In the genomic region with DNA sequence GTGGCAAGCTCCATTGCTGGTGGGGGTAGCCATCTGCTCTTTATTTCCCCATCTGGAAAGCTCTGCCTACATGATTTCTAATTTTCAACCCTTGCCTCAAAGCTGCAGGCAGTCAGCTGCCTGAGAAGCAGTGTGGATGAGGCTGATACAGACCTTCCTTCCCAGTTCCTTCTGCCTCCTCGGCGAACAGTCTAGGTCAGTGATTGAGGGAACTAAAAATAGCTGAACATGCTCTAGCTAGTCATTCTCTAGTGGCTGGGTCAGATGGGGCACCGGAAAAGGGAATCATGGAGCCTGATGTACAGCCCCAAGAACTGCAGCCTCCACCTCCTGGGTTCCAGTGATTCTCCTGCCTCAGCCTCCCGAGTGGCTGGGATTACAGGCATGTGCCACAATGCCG, we compare ENCODE assay signal across 26 cellular contexts.
"Had no signal": no experiment of that assay in that cellular context is flagged by ENCODE, and none has a peak within 500 bp of the region (broad histone marks: within the 10 kb centered on the region; RNA-seq: fewer than 3 reads in every experiment).

No MANE protein-coding gene starts in this region.

- H3K27ac ChIP-seq: epithelial cell of prostate, lower lobe of right lung, parathyroid adenoma, suprapubic skin, thyroid gland, uterus had no signal

- H3K36me3 ChIP-seq: esophagus muscularis mucosa, lower lobe of right lung, suprapubic skin, thyroid gland, uterus had no signal

- H3K4me1 Mint-ChIP-seq: memory B cell; mesothelial cell of epicardium; naive B cell; nephron; stimulated activated effector memory CD8-positive, alpha-beta T cell treated with anti-CD3 and anti-CD28 coated beads, Interleukin-12 subunit alpha, Interleukin-12 subunit beta, amount 100 ng/mL, for 72 hours had no signal

- H3K27ac Mint-ChIP-seq: memory B cell; mesothelial cell of epicardium; naive B cell; nephron; stimulated activated effector memory CD8-positive, alpha-beta T cell treated with anti-CD3 and anti-CD28 coated beads, Interleukin-12 subunit alpha, Interleukin-12 subunit beta, amount 100 ng/mL, for 72 hours; type B pancreatic cell had no signal

- H3K36me3 Mint-ChIP-seq: memory B cell; mesothelial cell of epicardium; naive B cell; stimulated activated effector memory CD8-positive, alpha-beta T cell treated with anti-CD3 and anti-CD28 coated beads, Interleukin-12 subunit alpha, Interleukin-12 subunit beta, amount 100 ng/mL, for 72 hours; type B pancreatic cell had no signal

- H3K27me3 ChIP-seq: esophagus muscularis mucosa, suprapubic skin, thyroid gland, uterus had no signal

- H3K9ac ChIP-seq: parathyroid adenoma had no signal

- H3K4me3 ChIP-seq: esophagus muscularis mucosa, lower lobe of right lung, suprapubic skin, thyroid gland, uterus had no signal

- H3K4me3 Mint-ChIP-seq: memory B cell; mesothelial cell of epicardium; naive B cell; nephron; stimulated activated effector memory CD8-positive, alpha-beta T cell treated with anti-CD3 and anti-CD28 coated beads, Interleukin-12 subunit alpha, Interleukin-12 subunit beta, amount 100 ng/mL, for 72 hours; type B pancreatic cell had no signal

- H3K4me1 ChIP-seq: lower lobe of right lung, parathyroid adenoma, thyroid gland, uterus had no signal

- FAIRE-seq: endometrium, islet of Langerhans had no signal

- H2AFZ ChIP-seq: parathyroid adenoma had no signal

- H3K9me3 Mint-ChIP-seq: memory B cell; naive B cell; nephron; stimulated activated effector memory CD8-positive, alpha-beta T cell treated with anti-CD3 and anti-CD28 coated beads, Interleukin-12 subunit alpha, Interleukin-12 subunit beta, amount 100 ng/mL, for 72 hours had no signal

- DNase-seq: central memory CD4-positive, alpha-beta T cell; cortex of kidney; effector memory CD4-positive, alpha-beta T cell; foreskin fibroblast; head of caudate nucleus; hypothalamus; kidney glomerular epithelial cell; lower lobe of right lung; naive B cell; occipital lobe; stimulated activated CD4-positive, alpha-beta T cell treated with anti-CD3 and anti-CD28 coated beads, Interleukin-4, amount 100 ng/mL, for 1 hour; stimulated activated CD8-positive, alpha-beta memory T cell treated with anti-CD3 and anti-CD28 coated beads, Interleukin-4, amount 100 ng/mL, for 48 hours; stimulated activated naive CD8-positive, alpha-beta T cell treated with anti-CD3 and anti-CD28 coated beads, Interleukin-15, Interleukin-2, amounts not matched to agents 100 U/mL and 50 U/mL, for 24 hours; thyroid gland; uterus had no signal

- ATAC-seq: lower lobe of right lung; stimulated activated effector memory CD8-positive, alpha-beta T cell treated with anti-CD3 and anti-CD28 coated beads, Interleukin-12 subunit alpha, Interleukin-12 subunit beta, amount 100 ng/mL, for 72 hours; stimulated activated naive CD8-positive, alpha-beta T cell treated with anti-CD3 and anti-CD28 coated beads, Interleukin-15, Interleukin-2, amounts not matched to agents 100 U/mL and 50 U/mL, for 24 hours had no signal

- H3K9me3 ChIP-seq: esophagus muscularis mucosa, lower lobe of right lung, suprapubic skin, thyroid gland, uterus had no signal

- H3K79me2 ChIP-seq: parathyroid adenoma had no signal
